Comparison of ENCODE assay signal across 8 cellular contexts in the genomic region with DNA sequence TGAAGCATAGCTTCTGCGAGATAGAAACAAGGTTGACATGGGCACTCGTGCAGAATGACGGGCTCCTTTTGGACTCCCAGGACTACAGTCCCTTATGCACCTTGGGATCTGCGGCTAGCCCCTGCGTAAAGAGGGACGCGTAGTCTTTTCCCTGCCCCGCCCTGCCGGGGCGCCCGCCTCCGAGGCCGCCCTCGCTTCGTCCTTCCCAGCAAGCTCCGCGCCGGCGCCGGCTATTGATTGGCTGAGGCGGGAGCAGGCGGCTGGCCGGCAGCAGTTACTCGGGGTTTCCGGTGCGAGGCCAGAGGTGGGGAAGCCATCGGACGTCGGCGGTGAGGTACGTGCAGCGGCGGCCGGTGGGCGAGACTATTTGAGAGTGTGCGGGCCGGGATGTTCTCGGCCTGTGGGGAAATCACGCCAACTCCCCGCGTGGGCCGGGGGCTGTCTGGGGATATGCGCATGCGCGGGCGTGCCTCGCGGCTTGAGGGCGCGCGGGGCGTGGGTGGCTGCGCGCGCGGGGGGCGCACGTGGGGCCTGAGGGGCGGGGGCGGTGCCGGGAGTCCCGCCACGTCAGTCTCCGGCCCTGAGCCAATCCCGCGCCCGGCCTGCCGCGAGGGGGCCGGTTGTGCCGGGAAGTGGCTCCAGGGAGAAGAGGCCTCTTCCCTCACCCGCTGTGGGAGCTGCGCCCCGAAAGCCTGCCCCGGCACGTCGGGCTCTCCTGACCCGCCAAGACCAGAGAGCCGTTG. TPM values are rescaled to one million over a fixed set of nuclear protein-coding genes. Genes with fewer than 3 reads are reported as not detected.
DNase-seq lines count a peak whose midpoint lies in the region; ATAC-seq and TF ChIP-seq lines count a peak whose summit lies in the region.

A gene (plus strand): TSS at position 233 of the 743 bp plus-strand sequence. CDS start 671 bp downstream, outside the sequence.

- ATAC-seq in HG03378 (IDR thresholded peaks at IDR 0.05; ENCODE audit: unreplicated experiment) = peak; percentile 63
- ATAC-seq in activated CD4-positive, alpha-beta T cell treated with anti-CD3 and anti-CD28 coated beads for 36 hours = peak; percentile 93

- H3K4me3 Mint-ChIP-seq in activated CD4-positive, alpha-beta T cell treated with anti-CD3 and anti-CD28 coated beads for 36 hours = peak within 1 kb of the TSS; percentile 86

- peak; percentile 86 to 87 for DNase-seq in AML-193 (lab: John Stamatoyannopoulos, UW)
- peak; percentile 67 for DNase-seq in NCI-H510A (lab: John Stamatoyannopoulos, UW)
- DNase-seq in activated CD4-positive, alpha-beta T cell treated with anti-CD3 and anti-CD28 coated beads for 36 hours = peak; percentile 96
- peak; percentile 95 for DNase-seq in choroid plexus epithelial cell (ENCODE audit: low read depth)
- peak; percentile 88 for DNase-seq in stimulated activated CD4-positive, alpha-beta T cell treated with anti-CD3 and anti-CD28 coated beads, Interleukin-1b, Interleukin-23, amount 100 ng/mL, for 4 hours (ENCODE audit: low read depth in 2 of 2)

- peak within 1 kb of the TSS; percentile 98 for H3K27ac Mint-ChIP-seq in activated CD4-positive, alpha-beta T cell treated with anti-CD3 and anti-CD28 coated beads for 36 hours

- no peaks in the 10 kb centered on the region for H3K27me3 Mint-ChIP-seq in activated CD4-positive, alpha-beta T cell treated with anti-CD3 and anti-CD28 coated beads for 36 hours

- H3K27ac ChIP-seq in layer of hippocampus (ENCODE audit: low read depth, low read length) = peak within 1 kb of the TSS; percentile 98

- H3K9me3 Mint-ChIP-seq in activated CD4-positive, alpha-beta T cell treated with anti-CD3 and anti-CD28 coated beads for 36 hours (ENCODE audit: low read depth) = no peaks in the 10 kb centered on the region

- no peaks in the 10 kb centered on the region for H3K27me3 ChIP-seq in layer of hippocampus (ENCODE audit: control insufficient read depth, insufficient read depth, low read length)

- intact Hi-C loops in activated CD4-positive, alpha-beta T cell treated with anti-CD3 and anti-CD28 coated beads for 36 hours (cut with DNase I, micrococcal nuclease) = loop anchor here (1.0 to 2.0 kb wide), 16 partner anchors 21 to 638 kb away; a partner anchor contains a TSS

- POLR2A ChIA-PET in activated CD4-positive, alpha-beta T cell treated with anti-CD3 and anti-CD28 coated beads for 36 hours (lab: Charles Lee) = interaction anchor here (0.5 to 2.2 kb wide), 12 partner anchors 12 to 457 kb away, joined by 3 to 7 read pairs (median 3); a partner anchor contains a TSS

- TF ChIP-seq CTCF in choroid plexus epithelial cell (conservative IDR thresholded peaks at IDR 0.05; ENCODE audit: low read depth, low read length) = no peak

- TF ChIP-seq POLR2A in GM19099 (IDR thresholded peaks at IDR 0.05; ENCODE audit: extremely low read depth, insufficient read length, low read depth) = peak; percentile 95

- peaks cover 44% of the 10 kb centered on the region for H3K4me1 Mint-ChIP-seq in activated CD4-positive, alpha-beta T cell treated with anti-CD3 and anti-CD28 coated beads for 36 hours

- H3K4me3 ChIP-seq in choroid plexus epithelial cell (ENCODE audit: low read depth, low read length) = peak within 1 kb of the TSS; percentile 77

- CTCF ChIA-PET in activated CD4-positive, alpha-beta T cell treated with anti-CD3 and anti-CD28 coated beads for 36 hours (lab: Charles Lee) = interaction anchor here (0.5 to 2.1 kb wide), 10 partner anchors 14 to 639 kb away, joined by 3 to 16 read pairs (median 4); a partner anchor contains a TSS

- peaks cover 39% of the 10 kb centered on the region for H3K36me3 Mint-ChIP-seq in activated CD4-positive, alpha-beta T cell treated with anti-CD3 and anti-CD28 coated beads for 36 hours (ENCODE audit: low read depth)

RNA-seq across cellular contexts. Expression of the gene that starts here (rescaled TPM):
- 10 to 100 TPM; 79.5 to 79.7 TPM for total RNA-seq in activated CD4-positive, alpha-beta T cell treated with anti-CD3 and anti-CD28 coated beads for 36 hours

Comparison
In these comparisons a context has a peak if more than half of its experiments do, and no peak if none do; other contexts are left out.
1. Peak in every context shown above with its lines: DNase-seq, ATAC-seq, H3K4me3 ChIP-seq and H3K27ac ChIP-seq.